Comparison of ENCODE assay signal across 20 cellular contexts in the genomic region with DNA sequence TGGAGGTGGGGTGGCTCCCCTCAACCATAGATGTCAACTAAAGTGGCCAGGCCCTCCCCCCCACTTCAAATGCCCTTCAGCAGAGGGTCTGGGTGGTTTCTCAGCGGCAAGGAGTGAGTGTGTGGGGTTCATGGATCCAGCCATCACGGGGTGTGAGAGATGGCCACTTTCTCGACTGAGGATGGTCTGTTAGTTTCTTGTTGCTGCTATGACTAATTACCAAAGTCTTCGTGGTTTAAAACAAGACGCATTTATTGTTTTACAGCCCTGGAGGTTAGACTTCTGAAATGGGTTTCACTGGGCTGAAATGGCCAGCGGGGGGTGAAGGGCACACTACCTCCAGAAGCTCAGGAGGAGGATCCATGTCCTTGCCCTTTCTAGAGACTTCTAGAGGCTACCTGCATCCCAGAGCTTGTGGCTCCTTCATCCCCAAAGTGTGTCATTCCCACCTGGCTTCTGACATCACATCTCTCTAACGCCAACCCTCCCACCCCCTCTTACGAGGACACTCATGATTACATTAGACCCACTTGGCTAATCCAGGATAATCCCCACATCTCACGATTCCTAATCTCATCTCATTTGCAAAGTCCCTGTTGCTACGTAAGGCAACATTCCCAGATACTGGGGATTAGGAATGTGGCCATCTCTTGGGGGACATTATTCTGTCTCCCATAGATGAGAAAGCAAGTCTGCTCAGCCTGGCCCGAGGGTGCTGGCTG. TPM values are rescaled to one million over a fixed set of nuclear protein-coding genes. Genes with fewer than 3 reads are reported as not detected.
DNase-seq lines count a peak whose midpoint lies in the region; ATAC-seq and TF ChIP-seq lines count a peak whose summit lies in the region.
"Had no signal": no experiment of that assay in that cellular context is flagged by ENCODE, and none has a peak within 500 bp of the region (broad histone marks: within the 10 kb centered on the region; RNA-seq: fewer than 3 reads in every experiment).

No MANE protein-coding gene starts in this region.

- H3K36me3 Mint-ChIP-seq in activated T-cell treated with anti-CD3 and anti-CD28 coated beads, Interleukin-2, amount 50 U/mL, for 4 hours (ENCODE audit: insufficient read depth): no peaks in the 10 kb centered on the region
- H3K36me3 Mint-ChIP-seq in CD8-positive, alpha-beta memory T cell: no peaks in the 10 kb centered on the region
- H3K36me3 Mint-ChIP-seq: natural killer cell treated with Interleukin-12 subunit alpha and Interleukin-12 subunit beta and Interleukin-15 and Interleukin-18, amount 100 ng/mL, for 72 hours had no signal

- no peaks in the 10 kb centered on the region for H3K9me3 ChIP-seq in CD8-positive, alpha-beta memory T cell (ENCODE audit: low read length)
- no peaks in the 10 kb centered on the region for H3K9me3 ChIP-seq in tibial nerve
- H3K9me3 ChIP-seq: ascending aorta, colonic mucosa, stomach had no signal

- H3K4me1 Mint-ChIP-seq in activated T-cell treated with anti-CD3 and anti-CD28 coated beads, Interleukin-2, amount 50 U/mL, for 4 hours (ENCODE audit: low read depth): no peaks in the 10 kb centered on the region
- no peaks in the 10 kb centered on the region for H3K4me1 Mint-ChIP-seq in CD8-positive, alpha-beta memory T cell

- ATAC-seq in GM18870 (IDR thresholded peaks at IDR 0.05; ENCODE audit: unreplicated experiment) (peak; percentile 52), HG03175 (IDR thresholded peaks at IDR 0.05; ENCODE audit: unreplicated experiment) (peak; percentile 65), HG02973 (IDR thresholded peaks at IDR 0.05; ENCODE audit: unreplicated experiment) (no peak)
- no peak for ATAC-seq in activated T-cell treated with anti-CD3 and anti-CD28 coated beads, Interleukin-2, amount 50 U/mL, for 4 hours

- DNase-seq in D341Med (ENCODE audit: low spot score) (peak; percentile 47), foreskin melanocyte (peak; percentile 19), tibial nerve (ENCODE audit: low spot score in 2 of 2) (no peak)
- DNase-seq in activated T-cell treated with anti-CD3 and anti-CD28 coated beads, Interleukin-2, amount 50 U/mL, for 4 hours: no peak
- no peak for DNase-seq in CD8-positive, alpha-beta memory T cell
- DNase-seq: activated CD4-positive, CD25-positive, alpha-beta regulatory T cell; activated naive CD4-positive, alpha-beta T cell treated with Interleukin-2 at 50 U/mL for 16 hours; colonic mucosa; DMS53; Kasumi-1; NCI-H1417 treated with DMSO at 0.1 percent for 48 hours; NCI-H226; SHP77; stomach had no signal

- 77 to 79% methylated on average over 11 of the region's 11 CpGs for WGBS in tibial nerve, 2 donors

- POLR2A ChIA-PET in CD8-positive, alpha-beta memory T cell (lab: Charles Lee): no interaction called here

- H3K27me3 ChIP-seq in CD8-positive, alpha-beta memory T cell (ENCODE audit: insufficient read depth, low read length, poor library complexity, severe bottlenecking): no peaks in the 10 kb centered on the region
- no peaks in the 10 kb centered on the region for H3K27me3 ChIP-seq in tibial nerve
- H3K27me3 ChIP-seq: ascending aorta, colonic mucosa, stomach had no signal

- H3K9me3 Mint-ChIP-seq in activated T-cell treated with anti-CD3 and anti-CD28 coated beads, Interleukin-2, amount 50 U/mL, for 4 hours: no peaks in the 10 kb centered on the region
- H3K9me3 Mint-ChIP-seq in CD8-positive, alpha-beta memory T cell: no peaks in the 10 kb centered on the region
- H3K9me3 Mint-ChIP-seq: natural killer cell treated with Interleukin-12 subunit alpha and Interleukin-12 subunit beta and Interleukin-15 and Interleukin-18, amount 100 ng/mL, for 72 hours; T-helper 1 cell treated with Interleukin-12 subunit alpha and Interleukin-12 subunit beta and Interleukin-4 antibody, amounts not matched to agents 30 μg/mL and 1 μg/mL, for 36 hours had no signal

- H3K27ac ChIP-seq in CD8-positive, alpha-beta memory T cell (ENCODE audit: low read depth, low read length): no peak overlapping the region
- no peak overlapping the region for H3K27ac ChIP-seq in tibial nerve
- H3K27ac ChIP-seq: ascending aorta, colonic mucosa, stomach had no signal

- no peak overlapping the region for H3K27ac Mint-ChIP-seq in CD8-positive, alpha-beta memory T cell
- H3K27ac Mint-ChIP-seq: natural killer cell treated with Interleukin-12 subunit alpha and Interleukin-12 subunit beta and Interleukin-15 and Interleukin-18, amount 100 ng/mL, for 72 hours; T-helper 1 cell treated with Interleukin-12 subunit alpha and Interleukin-12 subunit beta and Interleukin-4 antibody, amounts not matched to agents 30 μg/mL and 1 μg/mL, for 36 hours had no signal

- no peaks in the 10 kb centered on the region for H3K4me1 ChIP-seq in CD8-positive, alpha-beta memory T cell (ENCODE audit: insufficient read depth, low read length)
- H3K4me1 ChIP-seq in tibial nerve: no peaks in the 10 kb centered on the region
- H3K4me1 ChIP-seq: ascending aorta, colonic mucosa, stomach had no signal

- no peak overlapping the region for H3K4me3 Mint-ChIP-seq in activated T-cell treated with anti-CD3 and anti-CD28 coated beads, Interleukin-2, amount 50 U/mL, for 4 hours
- H3K4me3 Mint-ChIP-seq in CD8-positive, alpha-beta memory T cell: no peak overlapping the region
- H3K4me3 Mint-ChIP-seq: natural killer cell treated with Interleukin-12 subunit alpha and Interleukin-12 subunit beta and Interleukin-15 and Interleukin-18, amount 100 ng/mL, for 72 hours; T-helper 1 cell treated with Interleukin-12 subunit alpha and Interleukin-12 subunit beta and Interleukin-4 antibody, amounts not matched to agents 30 μg/mL and 1 μg/mL, for 36 hours had no signal

- no peak for TF ChIP-seq CTCF in tibial nerve (IDR thresholded peaks at IDR 0.05)

- CTCF ChIA-PET in CD8-positive, alpha-beta memory T cell (lab: Charles Lee): no interaction called here

- H3K36me3 ChIP-seq in CD8-positive, alpha-beta memory T cell (ENCODE audit: insufficient read depth, low read length): no peaks in the 10 kb centered on the region
- no peaks in the 10 kb centered on the region for H3K36me3 ChIP-seq in tibial nerve
- H3K36me3 ChIP-seq: ascending aorta, colonic mucosa, stomach had no signal

- H3K27me3 Mint-ChIP-seq in activated T-cell treated with anti-CD3 and anti-CD28 coated beads, Interleukin-2, amount 50 U/mL, for 4 hours (ENCODE audit: low read depth): peaks cover 3% of the 10 kb centered on the region
- peaks cover 3 to 5% of the 10 kb centered on the region in 2 donors for H3K27me3 Mint-ChIP-seq in CD8-positive, alpha-beta memory T cell
- H3K27me3 Mint-ChIP-seq: natural killer cell treated with Interleukin-12 subunit alpha and Interleukin-12 subunit beta and Interleukin-15 and Interleukin-18, amount 100 ng/mL, for 72 hours had no signal

- no peak overlapping the region for H3K4me3 ChIP-seq in CD8-positive, alpha-beta memory T cell (ENCODE audit: low read length)
- H3K4me3 ChIP-seq in tibial nerve: no peak overlapping the region
- H3K4me3 ChIP-seq: ascending aorta, colonic mucosa, stomach had no signal

- no peak for TF ChIP-seq POLR2A in tibial nerve (IDR thresholded peaks at IDR 0.05)

- no peak for TF ChIP-seq EP300 in tibial nerve (IDR thresholded peaks at IDR 0.05)

RNA-seq across cellular contexts. Expression of a gene that starts 53.0 kb away (rescaled TPM):
- total RNA-seq in activated T-cell treated with anti-CD3 and anti-CD28 coated beads, Interleukin-2, amount 50 U/mL, for 4 hours: under 1 TPM; 0.15 to 0.68 (median 0.16) TPM
- under 1 TPM; 0.22 to 0.33 TPM for total RNA-seq in CD8-positive, alpha-beta memory T cell
- not detected for polyA plus RNA-seq in CD8-positive, alpha-beta memory T cell
- 10 to 100 TPM in 1 of 4 donors, 1 to 10 TPM in 3; 7.2 to 12.6 (median 9.1) TPM for total RNA-seq in tibial nerve
- total RNA-seq: natural killer cell treated with Interleukin-12 subunit alpha and Interleukin-12 subunit beta and Interleukin-15 and Interleukin-18, amount 100 ng/mL, for 72 hours had no signal

Comparison
In these comparisons a context has a peak if more than half of its experiments do, and no peak if none do; other contexts are left out.
1. DNase-seq: peak in D341Med (single experiment) and foreskin melanocyte (single experiment); none in activated T-cell treated with anti-CD3 and anti-CD28 coated beads, Interleukin-2, amount 50 U/mL, for 4 hours (single experiment), CD8-positive, alpha-beta memory T cell (0 of 5) and tibial nerve (0 of 2).
2. ATAC-seq: peak in GM18870 (single experiment) and HG03175 (single experiment); none in activated T-cell treated with anti-CD3 and anti-CD28 coated beads, Interleukin-2, amount 50 U/mL, for 4 hours (0 of 2) and HG02973 (single experiment).
3. RNA of a gene that starts 53.0 kb away (total RNA-seq): 7.2 to 12.6 TPM in tibial nerve; 0.22 to 0.33 TPM in CD8-positive, alpha-beta memory T cell and 0.15 to 0.68 TPM in activated T-cell treated with anti-CD3 and anti-CD28 coated beads, Interleukin-2, amount 50 U/mL, for 4 hours; every median in the first group is over 4 times any median in the second.